30 cellular contexts compared by ENCODE assay signal in genomic region chr19:16379521-16380313, GRCh38. TPM values are rescaled to one million over a fixed set of nuclear protein-coding genes. Genes with fewer than 3 reads are reported as not detected.
DNase-seq lines count a peak whose midpoint lies in the region; ATAC-seq and TF ChIP-seq lines count a peak whose summit lies in the region.
"Had no signal": no experiment of that assay in that cellular context is flagged by ENCODE, and none has a peak within 500 bp of the region (broad histone marks: within the 10 kb centered on the region; RNA-seq: fewer than 3 reads in every experiment).

No MANE protein-coding gene starts in this region.

- H3K27ac Mint-ChIP-seq in T-helper 17 cell (peak overlapping the region; percentile 65), neural progenitor cell (peak overlapping the region; percentile 72)
- H3K27ac Mint-ChIP-seq: activated naive CD4-positive, alpha-beta T cell treated with anti-CD3 and anti-CD28 coated beads for 36 hours; GM23338; HFFc6; progenitor cell of endocrine pancreas had no signal

- H3K36me3 Mint-ChIP-seq in T-helper 17 cell (ENCODE audit: low read depth) (peaks cover 11% of the 10 kb centered on the region), neural progenitor cell (peaks cover 16% of the 10 kb centered on the region)

- H3K27ac ChIP-seq in left ventricle myocardium inferior (replicated peaks) (no peak overlapping the region), right atrium auricular region (no peak overlapping the region), neural progenitor cell (no peak overlapping the region)
- H3K27ac ChIP-seq: adrenal gland, body of pancreas, SJCRH30, transverse colon, WERI-Rb-1 had no signal

- intact Hi-C loops in left ventricle myocardium inferior (cut with micrococcal nuclease), result no loop called here

- TF ChIP-seq POLR2A in erythroblast (IDR thresholded peaks at IDR 0.05; ENCODE audit: low read length), result no peak

- H3K4me3 Mint-ChIP-seq in T-helper 17 cell (no peak overlapping the region), neural progenitor cell (no peak overlapping the region)
- H3K4me3 Mint-ChIP-seq: activated naive CD4-positive, alpha-beta T cell treated with anti-CD3 and anti-CD28 coated beads for 36 hours; GM23338; HFFc6; neural crest cell had no signal

- ATAC-seq in T-helper 17 cell, result no peak
- ATAC-seq in HG03469 (IDR thresholded peaks at IDR 0.05; ENCODE audit: unreplicated experiment), result no peak
- ATAC-seq: body of pancreas, gastroesophageal sphincter, GM23338, mucosa of descending colon had no signal

- H3K4me2 ChIP-seq in neural progenitor cell, result no peak overlapping the region
- H3K4me2 ChIP-seq: BLaER1 treated with 17β-estradiol and CSF1 and Interleukin-3, amounts not matched to agents 10 nM and 100 nM; GM23338 had no signal

- peaks cover 6% of the 10 kb centered on the region for H4K20me1 ChIP-seq in neural progenitor cell (ENCODE audit: low read depth)

- H3K4me3 ChIP-seq in left ventricle myocardium inferior, result no peak overlapping the region
- H3K4me3 ChIP-seq in right atrium auricular region, result no peak overlapping the region
- no peak overlapping the region for H3K4me3 ChIP-seq in neural progenitor cell
- H3K4me3 ChIP-seq: adrenal gland; BLaER1 treated with 17β-estradiol and CSF1 and Interleukin-3, amounts not matched to agents 10 nM and 100 nM; body of pancreas; gastroesophageal sphincter; GM23338; mucosa of descending colon; SJCRH30; transverse colon had no signal

- no peaks in the 10 kb centered on the region for H3K27me3 ChIP-seq in left ventricle myocardium inferior (ENCODE audit: low read depth)
- H3K27me3 ChIP-seq in right atrium auricular region, result no peaks in the 10 kb centered on the region
- H3K27me3 ChIP-seq in neural progenitor cell, result no peaks in the 10 kb centered on the region
- H3K27me3 ChIP-seq: adrenal gland; BLaER1 treated with 17β-estradiol and CSF1 and Interleukin-3, amounts not matched to agents 10 nM and 100 nM; body of pancreas; gastroesophageal sphincter; SJCRH30; transverse colon had no signal

- DNase-seq in left ventricle myocardium inferior, result peak; percentile 8
- DNase-seq in right atrium auricular region (ENCODE audit: low spot score), result no peak
- no peak for DNase-seq in T-helper 17 cell
- no peak for DNase-seq in neural progenitor cell (ENCODE audit: low spot score)
- no peak for DNase-seq in erythroblast (lab: John Stamatoyannopoulos, UW)
- DNase-seq in DMS53 treated with DMSO at 0.1 percent for 48 hours (lab: John Stamatoyannopoulos, UW; ENCODE audit: unreplicated experiment), result no peak
- DNase-seq: activated CD4-positive, alpha-beta T cell treated with anti-CD3 and anti-CD28 coated beads for 48 hours; activated naive CD4-positive, alpha-beta T cell treated with anti-CD3 and anti-CD28 coated beads for 36 hours; adrenal gland; DMS79 treated with DMSO at 0.1 percent for 48 hours; GF-D8; HFFc6; NCI-H1694 treated with DMSO at 0.1 percent for 48 hours; NCI-H446 treated with DMSO at 0.1 percent for 48 hours; NCI-H774; SJCRH30; stimulated activated CD4-positive, alpha-beta T cell treated with anti-CD3 and anti-CD28 coated beads, Interleukin-15, amount 100 ng/mL, for 24 hours; stimulated activated CD4-positive, alpha-beta T cell treated with anti-CD3 and anti-CD28 coated beads, Interleukin-4, amount 100 ng/mL, for 4 hours; SW 1271; T1000; transverse colon; WERI-Rb-1 had no signal

- H3K27me3 Mint-ChIP-seq in T-helper 17 cell (no peaks in the 10 kb centered on the region), neural progenitor cell (ENCODE audit: insufficient read depth, low read depth) (peaks cover 2% of the 10 kb centered on the region)
- H3K27me3 Mint-ChIP-seq: progenitor cell of endocrine pancreas had no signal

- H3K4me1 ChIP-seq in left ventricle myocardium inferior (peaks cover 57% of the 10 kb centered on the region), right atrium auricular region (peaks cover 0 to 40% of the 10 kb centered on the region in 2 donors), neural progenitor cell (no peaks in the 10 kb centered on the region)
- H3K4me1 ChIP-seq: body of pancreas had no signal

- no peak overlapping the region for H2AFZ ChIP-seq in neural progenitor cell (replicated peaks)
- H2AFZ ChIP-seq: GM23338 had no signal

- no peaks in the 10 kb centered on the region for H3K9me3 ChIP-seq in left ventricle myocardium inferior (replicated peaks)
- no peaks in the 10 kb centered on the region for H3K9me3 ChIP-seq in right atrium auricular region
- H3K9me3 ChIP-seq in T-helper 17 cell (ENCODE audit: control insufficient read depth, low read length, poor library complexity, severe bottlenecking), result no peaks in the 10 kb centered on the region
- H3K9me3 ChIP-seq in neural progenitor cell (ENCODE audit: low read depth), result no peaks in the 10 kb centered on the region
- H3K9me3 ChIP-seq: adrenal gland; BLaER1 treated with 17β-estradiol and CSF1 and Interleukin-3, amounts not matched to agents 10 nM and 100 nM; body of pancreas; gastroesophageal sphincter; mucosa of descending colon; SJCRH30; transverse colon had no signal

- H3K9ac ChIP-seq in neural progenitor cell, result no peak overlapping the region

- H3K4me1 Mint-ChIP-seq in T-helper 17 cell (peaks cover 55% of the 10 kb centered on the region), neural progenitor cell (no peaks in the 10 kb centered on the region)
- H3K4me1 Mint-ChIP-seq: GM23338, neural crest cell had no signal

- peaks cover 8% of the 10 kb centered on the region for H3F3A ChIP-seq in neural progenitor cell (ENCODE audit: low read depth)

- TF ChIP-seq CTCF in left ventricle myocardium inferior (IDR thresholded peaks at IDR 0.05; ENCODE audit: borderline replicate concordance), result no peak
- TF ChIP-seq CTCF in right atrium auricular region (IDR thresholded peaks at IDR 0.05), result no peak
- TF ChIP-seq CTCF in neural progenitor cell (IDR thresholded peaks at IDR 0.05), result no peak

- H3K79me2 ChIP-seq in neural progenitor cell (ENCODE audit: low read depth), result no peaks in the 10 kb centered on the region

- H3K36me3 ChIP-seq in left ventricle myocardium inferior (peaks cover 49% of the 10 kb centered on the region), right atrium auricular region (peaks cover 41% of the 10 kb centered on the region), neural progenitor cell (no peaks in the 10 kb centered on the region)

- H3K9me3 Mint-ChIP-seq in neural progenitor cell, result no peaks in the 10 kb centered on the region
- H3K9me3 Mint-ChIP-seq: activated naive CD4-positive, alpha-beta T cell treated with anti-CD3 and anti-CD28 coated beads for 36 hours; GM23338; HFFc6; neural crest cell had no signal

RNA-seq across cellular contexts. Expression of gene KLF2, which starts 55.1 kb away (rescaled TPM):
- total RNA-seq in left ventricle myocardium inferior, result 65.2 TPM
- total RNA-seq in right atrium auricular region, result 10 to 100 TPM; 40.9 to 82.3 TPM
- 100 to 1,000 TPM; 465 to 578 TPM for total RNA-seq in T-helper 17 cell
- total RNA-seq in neural progenitor cell (ENCODE audit: low replicate concordance), result not detected in 2 replicates

Comparison
In these comparisons a context has a peak if more than half of its experiments do, and no peak if none do; other contexts are left out.
1. RNA of gene KLF2, which starts 55.1 kb away (total RNA-seq): 465 to 578 TPM in T-helper 17 cell, 40.9 to 82.3 TPM in right atrium auricular region and 65.2 TPM in left ventricle myocardium inferior (single experiment); not detected in neural progenitor cell; every median in the first group is over 10 times any median in the second.